In genomic region chr1:227785812-227786608, GRCh38 we compare ENCODE assay signal across 1 cellular context.
TF ChIP-seq lines count a peak whose summit lies in the region.

No MANE protein-coding gene starts in this region.

TF ChIP-seq in HepG2, 621 proteins besides CTCF, POLR2A, EP300 and RAD21:
- TF ChIP-seq AGO1 (IDR thresholded peaks at IDR 0.05; ENCODE audit: low read depth, low read length, poor library complexity, severe bottlenecking), result peak; percentile 1
- TF ChIP-seq KDM2A (CRISPR knock-in tag; IDR thresholded peaks at IDR 0.05; ENCODE audit: borderline replicate concordance, low read depth), result peak; percentile 17; the same call in 1 of the 2 replicates
- TF ChIP-seq STAG1 (CRISPR knock-in tag; IDR thresholded peaks at IDR 0.05), result no peak
TF ChIP-seq in HepG2: peak in this region for 2.
